In genomic region chr1:197101920-197102319, GRCh38 we compare ENCODE assay signal across 3 cellular contexts.
TF ChIP-seq lines count a peak whose summit lies in the region.

No MANE protein-coding gene starts in this region.

TF ChIP-seq in IMR-90, 13 proteins besides CTCF, POLR2A, EP300 and RAD21:
- TF ChIP-seq MAFK (IDR thresholded peaks at IDR 0.05; ENCODE audit: low read depth, low read length): peak; percentile 62
- no peak for TF ChIP-seq CEBPB (IDR thresholded peaks at IDR 0.05; ENCODE audit: low read depth, low read length)
- TF ChIP-seq FOS (IDR thresholded peaks at IDR 0.05; ENCODE audit: low read depth, low read length): no peak

TF ChIP-seq in H1, 55 proteins besides CTCF, POLR2A, EP300 and RAD21:
- TF ChIP-seq, protein P1, sequence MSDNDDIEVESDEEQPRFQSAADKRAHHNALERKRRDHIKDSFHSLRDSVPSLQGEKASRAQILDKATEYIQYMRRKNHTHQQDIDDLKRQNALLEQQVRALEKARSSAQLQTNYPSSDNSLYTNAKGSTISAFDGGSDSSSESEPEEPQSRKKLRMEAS (IDR thresholded peaks at IDR 0.05): no peak
- TF ChIP-seq GTF2F1 (IDR thresholded peaks at IDR 0.05; ENCODE audit: borderline replicate concordance, low read depth, low read length): 0 out of 2 replicates have a peak, but pooled peaks have one; percentile 42

TF ChIP-seq in neural cell, 6 proteins besides CTCF, POLR2A, EP300 and RAD21:
- TF ChIP-seq SMC3 (conservative IDR thresholded peaks at IDR 0.05; ENCODE audit: poor library complexity) (no peak), POLR2AphosphoS5 (IDR thresholded peaks at IDR 0.05) (peak; percentile 17), REST (IDR thresholded peaks at IDR 0.05; ENCODE audit: borderline replicate concordance) (no peak)
